In genomic region chr22:38398181-38398608, GRCh38 we compare ENCODE assay signal across 9 cellular contexts. TPM values are rescaled to one million over a fixed set of nuclear protein-coding genes. Genes with fewer than 3 reads are reported as not detected.
DNase-seq lines count a peak whose midpoint lies in the region; ATAC-seq and TF ChIP-seq lines count a peak whose summit lies in the region.
"Not testable (repeated sequence)": the region's sequence is repeated elsewhere in the genome, so short reads cannot be mapped to it uniquely, and the experiment has no call there.
"Had no signal": no experiment of that assay in that cellular context is flagged by ENCODE, and none has a peak within 500 bp of the region (broad histone marks: within the 10 kb centered on the region; RNA-seq: fewer than 3 reads in every experiment).

No MANE protein-coding gene starts in this region.

- H3K27ac ChIP-seq in breast epithelium (peak overlapping the region; percentile 94 to 97), upper lobe of left lung (peak overlapping the region; percentile 89 to 99 (median 95))

- not testable (repeated sequence) for H3K36me3 ChIP-seq in breast epithelium; neuron (ENCODE audit: insufficient read depth, low read length); upper lobe of left lung

- H3K4me3 ChIP-seq in GM08714 (ENCODE audit: low read length) (peak overlapping the region; percentile 80), breast epithelium (peak overlapping the region; percentile 68 to 90 (median 87)), neuron (ENCODE audit: low read length) (peak overlapping the region; percentile 88), upper lobe of left lung (peak overlapping the region; percentile 49 to 95 (median 84))

- H2AFZ ChIP-seq in neuron (ENCODE audit: low read depth, low read length) = not testable (repeated sequence)

- H3K9me3 ChIP-seq in breast epithelium; neuron (ENCODE audit: low read length); upper lobe of left lung: not testable (repeated sequence)

- not testable (repeated sequence) for TF ChIP-seq CTCF in breast epithelium (IDR thresholded peaks at IDR 0.05); upper lobe of left lung (IDR thresholded peaks at IDR 0.05)

- peak; percentile 33 for ATAC-seq in HG02642 (IDR thresholded peaks at IDR 0.05; ENCODE audit: poor library complexity, unreplicated experiment)
- peak; percentile 83 for ATAC-seq in left ventricle myocardium superior
- ATAC-seq in upper lobe of left lung (ENCODE audit: low FRiP score in 2 of 2) = peak; percentile 80 to 86

- H3K27me3 ChIP-seq in breast epithelium; neuron (ENCODE audit: insufficient read depth, low read length); upper lobe of left lung: not testable (repeated sequence)

- WGBS in upper lobe of left lung, 2 donors = 2% methylated on average over 30 of the region's 48 CpGs; no CpG with 5 or more reads in 1 of the 2 donors

- peak; percentile 19 for DNase-seq in NCI-H1105 (lab: John Stamatoyannopoulos, UW)
- DNase-seq in UCSD-AML1 (lab: John Stamatoyannopoulos, UW; ENCODE audit: unreplicated experiment) = peak; percentile 68
- peak; percentile 66 to 78 for DNase-seq in breast epithelium (ENCODE audit: low spot score in 2 of 2)
- DNase-seq in left ventricle myocardium superior = peak; percentile 84
- DNase-seq in upper lobe of left lung = peak; percentile 72 to 93

- not testable (repeated sequence) for H3K4me1 ChIP-seq in breast epithelium
- H3K4me1 ChIP-seq in neuron (ENCODE audit: insufficient read depth, low read length) = peaks cover 52% of the 10 kb centered on the region
- peaks cover 22 to 40% (median 26%) of the 10 kb centered on the region in 4 donors for H3K4me1 ChIP-seq in upper lobe of left lung

- intact Hi-C loops in breast epithelium (cut with DNase I; ENCODE audit: low total_unique reads); left ventricle myocardium superior (cut with micrococcal nuclease): not testable (repeated sequence)

- TF ChIP-seq POLR2A in breast epithelium (IDR thresholded peaks at IDR 0.05); upper lobe of left lung (IDR thresholded peaks at IDR 0.05): not testable (repeated sequence)

- not testable (repeated sequence) for TF ChIP-seq EP300 in upper lobe of left lung (IDR thresholded peaks at IDR 0.05)

RNA-seq across cellular contexts. Expression of gene KCNJ4, which starts 56.8 kb away (rescaled TPM):
- total RNA-seq in breast epithelium = not detected
- 20.5 TPM for total RNA-seq in left ventricle myocardium superior
- not detected for total RNA-seq in upper lobe of left lung
- total RNA-seq: subcutaneous adipose tissue had no signal

Comparison
In these comparisons a context has a peak if more than half of its experiments do, and no peak if none do; other contexts are left out.
1. Peak in every context shown above with its lines: DNase-seq, ATAC-seq, H3K4me3 ChIP-seq and H3K27ac ChIP-seq.
2. ATAC-seq: peak in every context shown above with its lines; median percentile 83 in left ventricle myocardium superior; 83 in upper lobe of left lung; 33 in HG02642.
3. DNase-seq: peak in every context shown above with its lines; median percentile 84 in left ventricle myocardium superior; 82 in upper lobe of left lung; 72 in breast epithelium; 68 in UCSD-AML1; 19 in NCI-H1105.
4. RNA of gene KCNJ4, which starts 56.8 kb away (total RNA-seq): 20.5 TPM in left ventricle myocardium superior (single experiment); not detected in breast epithelium and not detected in upper lobe of left lung; every median in the first group is over 10 times any median in the second.